ENCODE assay signal across 1 cellular context in the genomic region with DNA sequence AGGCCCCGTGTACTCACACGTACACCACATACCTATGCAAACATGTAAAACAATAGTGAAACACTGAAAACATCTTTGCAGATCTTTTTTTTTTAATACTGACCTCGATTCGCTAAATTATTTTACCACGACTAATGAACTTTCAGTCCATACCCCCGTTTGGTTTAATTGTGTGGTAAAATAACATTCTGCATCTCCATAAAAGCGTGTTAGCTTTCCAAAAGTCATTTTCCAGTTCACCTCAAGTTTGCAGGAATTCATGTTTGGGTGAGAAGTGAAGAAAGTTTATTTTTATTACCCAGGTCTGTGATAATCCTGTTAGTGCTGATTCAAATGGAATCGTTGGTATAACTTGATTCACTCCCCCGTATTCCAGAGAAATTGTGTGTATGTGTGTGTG.
TF ChIP-seq lines count a peak whose summit lies in the region.

No MANE protein-coding gene starts in this region.

TF ChIP-seq in endothelial cell of umbilical vein, 7 proteins besides CTCF, POLR2A, EP300 and RAD21 (continued from another document):
- TF ChIP-seq JUN (IDR thresholded peaks at IDR 0.05; ENCODE audit: borderline replicate concordance, insufficient read depth, insufficient read length, low read depth) (no peak), FOS (IDR thresholded peaks at IDR 0.05; ENCODE audit: borderline replicate concordance, insufficient read depth, low read length) (no peak), MYC (IDR thresholded peaks at IDR 0.05; ENCODE audit: low read depth, low read length) (no peak), EZH2 (IDR thresholded peaks at IDR 0.05; ENCODE audit: borderline replicate concordance, low read depth, low read length, severe bottlenecking) (no peak), GATA2 (IDR thresholded peaks at IDR 0.05; ENCODE audit: insufficient read depth, insufficient read length, low read depth, low read length) (no peak)
- TF ChIP-seq, protein P1, sequence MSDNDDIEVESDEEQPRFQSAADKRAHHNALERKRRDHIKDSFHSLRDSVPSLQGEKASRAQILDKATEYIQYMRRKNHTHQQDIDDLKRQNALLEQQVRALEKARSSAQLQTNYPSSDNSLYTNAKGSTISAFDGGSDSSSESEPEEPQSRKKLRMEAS (IDR thresholded peaks at IDR 0.05; ENCODE audit: insufficient read depth, insufficient read length) = no peak
